In the genomic region with DNA sequence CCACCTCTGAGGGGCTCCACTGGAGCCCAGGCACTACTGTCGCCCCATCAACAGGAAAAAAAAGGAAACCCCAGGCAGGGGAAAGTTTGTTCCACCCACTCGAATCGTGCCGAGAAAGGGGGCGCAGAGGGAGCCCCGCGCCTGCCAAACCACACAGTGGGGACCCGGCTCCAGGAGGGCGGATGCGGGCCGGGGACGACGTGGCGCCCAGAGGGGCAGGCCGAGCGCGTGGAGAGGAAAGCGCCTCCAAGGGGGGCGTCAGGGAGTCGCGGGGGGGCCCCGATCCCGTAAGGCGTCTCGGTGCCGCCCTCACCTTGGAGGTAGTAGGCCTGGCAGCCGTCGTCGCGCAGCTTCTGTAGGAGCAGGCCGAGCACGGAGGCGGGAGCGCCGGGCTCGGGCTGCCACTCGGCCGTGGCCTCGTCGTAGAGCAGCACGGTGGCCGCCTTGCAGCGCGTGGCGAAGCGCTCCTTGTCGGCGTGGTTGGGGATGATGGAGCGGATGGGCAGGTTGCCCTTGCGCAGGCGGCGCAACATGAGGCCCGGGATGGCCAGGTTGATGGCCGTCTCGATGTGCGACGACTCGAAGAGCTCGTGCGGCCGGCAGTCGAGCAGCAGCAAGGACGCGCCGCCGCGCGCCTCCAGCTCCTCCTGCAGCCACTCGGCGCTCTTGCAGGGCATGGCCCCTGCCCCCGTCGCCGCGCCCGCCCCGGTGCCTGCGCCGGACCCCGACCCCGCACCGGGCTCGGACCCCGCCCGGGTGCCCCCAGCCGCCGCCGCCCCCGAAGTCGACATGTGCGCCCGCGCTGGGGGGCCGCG, we compare ENCODE assay signal across 7 cellular contexts. TPM values are rescaled to one million over a fixed set of nuclear protein-coding genes. Genes with fewer than 3 reads are reported as not detected.
A peak's percentile ranks its signal among the peaks of the same experiment; 100 is the strongest.
DNase-seq lines count a peak whose midpoint lies in the region; ATAC-seq and TF ChIP-seq lines count a peak whose summit lies in the region.

No MANE protein-coding gene starts in this region.

- H3K4ac ChIP-seq in trophoblast cell (ENCODE audit: low read depth, low read length) = no peak overlapping the region

- H3K9me3 ChIP-seq in PC-9 (ENCODE audit: insufficient read depth, low read depth) = no peaks in the 10 kb centered on the region
- H3K9me3 ChIP-seq in trophoblast cell (ENCODE audit: insufficient read depth, low read depth, low read length) = no peaks in the 10 kb centered on the region

- peak; percentile 41 to 49 for DNase-seq in PC-9
- DNase-seq in activated naive CD4-positive, alpha-beta T cell treated with Interleukin-2 at 50 U/mL for 16 hours = peak; percentile 54
- peak; percentile 44 for DNase-seq in glomerular visceral epithelial cell (ENCODE audit: extremely low spot score)
- DNase-seq in trophoblast cell = peak; percentile 53 to 59

- POLR2A ChIA-PET in PC-9 (lab: Charles Lee; ENCODE audit: unreplicated experiment) = no interaction called here

- peak overlapping the region; percentile 29 for H4K12ac ChIP-seq in trophoblast cell (ENCODE audit: low read depth, low read length)

- H3K4me2 ChIP-seq in PC-9 (peak overlapping the region; percentile 78), trophoblast cell (ENCODE audit: low read length) (peak overlapping the region; percentile 84)

- H3K4me1 ChIP-seq in PC-9 (replicated peaks; ENCODE audit: insufficient read depth) (peaks cover 6% of the 10 kb centered on the region; the same call in 1 of the 2 replicates), trophoblast cell (ENCODE audit: control insufficient read depth in 1 of 2, insufficient read depth in 2 of 2, low read length in 2 of 2) (peaks cover 25 to 32% of the 10 kb centered on the region in 2 experiments)

- H2BK120ac ChIP-seq in trophoblast cell (ENCODE audit: insufficient read depth, low read length, poor library complexity) = no peak overlapping the region

- CTCF ChIA-PET in PC-9 (lab: Charles Lee) = interaction anchor here (0.6 to 1.6 kb wide), 5 partner anchors 8 to 114 kb away, joined by 3 to 6 read pairs (median 3); partner anchors contain the start of gene RRP9

- no peaks in the 10 kb centered on the region for H3K36me3 ChIP-seq in PC-9 (ENCODE audit: low read depth)
- peaks cover 20% of the 10 kb centered on the region in 2 experiments for H3K36me3 ChIP-seq in trophoblast cell (ENCODE audit: control insufficient read depth in 1 of 2, insufficient read depth in 2 of 2, low read length in 2 of 2)

- no peak overlapping the region for H2BK12ac ChIP-seq in trophoblast cell (ENCODE audit: low read length)

- intact Hi-C loops in PC-9 (cut with micrococcal nuclease; ENCODE audit: unreplicated experiment) = loop anchor here (2.0 kb wide), 2 partner anchors 57 to 113 kb away; partner anchors contain the start of gene PARP3

- H4K91ac ChIP-seq in trophoblast cell (ENCODE audit: low read depth, low read length) = peak overlapping the region; percentile 14

- H3K27ac ChIP-seq in PC-9 (no peak overlapping the region), trophoblast cell (ENCODE audit: low read depth, low read length) (no peak overlapping the region)

- H3K18ac ChIP-seq in trophoblast cell (ENCODE audit: low read length) = peak overlapping the region; percentile 41

- H3F3A ChIP-seq in PC-9 (ENCODE audit: insufficient read depth, low read depth) = no peaks in the 10 kb centered on the region

- peak; percentile 40; the same call in 1 of the 2 replicates for TF ChIP-seq CTCF in GM12875 (IDR thresholded peaks at IDR 0.05; ENCODE audit: borderline replicate concordance, insufficient read depth, low read depth, low read length)
- TF ChIP-seq CTCF in PC-9 (conservative IDR thresholded peaks at IDR 0.05) = no peak

- no peak overlapping the region for H3K9ac ChIP-seq in trophoblast cell (ENCODE audit: low read length)

- no peak overlapping the region for H2BK5ac ChIP-seq in trophoblast cell (ENCODE audit: low read depth, low read length, poor library complexity)

- peak overlapping the region; percentile 57 for H4K8ac ChIP-seq in trophoblast cell (ENCODE audit: low read depth, low read length)

- peaks cover 14% of the 10 kb centered on the region for H3K79me1 ChIP-seq in trophoblast cell (ENCODE audit: low read length)

- no peak overlapping the region for H2AK5ac ChIP-seq in trophoblast cell (ENCODE audit: low read length)

- ATAC-seq in HG02610 (IDR thresholded peaks at IDR 0.05; ENCODE audit: unreplicated experiment) (peak; percentile 3), HG03108 (IDR thresholded peaks at IDR 0.05; ENCODE audit: unreplicated experiment) (no peak)

- H2AFZ ChIP-seq in PC-9 (peak overlapping the region; percentile 77), trophoblast cell (ENCODE audit: insufficient read depth, low read length, poor library complexity) (peak overlapping the region; percentile 2)

- WGBS in trophoblast cell (ENCODE audit: extremely low coverage, insufficient coverage, insufficient read length) = no CpG with 5 or more reads among the region's 94 CpGs

- no peaks in the 10 kb centered on the region for H4K20me1 ChIP-seq in PC-9 (ENCODE audit: insufficient read depth)

- no peaks in the 10 kb centered on the region for H3K9me2 ChIP-seq in PC-9 (ENCODE audit: insufficient read depth)

- TSS peak; percentile 23 for BruUV-seq in PC-9 (replicated peaks; lab: Mats Ljungman, UMichigan)

- peak overlapping the region; percentile 0 for H3K14ac ChIP-seq in trophoblast cell (ENCODE audit: low read length)

- H3K27me3 ChIP-seq in PC-9 (ENCODE audit: insufficient read depth, low read depth) = no peaks in the 10 kb centered on the region
- H3K27me3 ChIP-seq in trophoblast cell (ENCODE audit: insufficient read depth, low read length) = no peaks in the 10 kb centered on the region

- H3K79me2 ChIP-seq in PC-9 (ENCODE audit: low read depth) = peaks cover 13% of the 10 kb centered on the region
- H3K79me2 ChIP-seq in trophoblast cell (ENCODE audit: control insufficient read depth, insufficient read depth, low read length, poor library complexity) = peaks cover 5% of the 10 kb centered on the region

- H3K23ac ChIP-seq in trophoblast cell (ENCODE audit: low read length) = no peak overlapping the region

- H3K4me3 ChIP-seq in GM12875 (ENCODE audit: low read depth, low read length) (peak overlapping the region; percentile 88), PC-9 (peak overlapping the region; percentile 60), trophoblast cell (ENCODE audit: low read depth, low read length) (peak overlapping the region; percentile 72)

RNA-seq across cellular contexts. Expression of gene DUSP7, which starts 0.6 kb away (rescaled TPM):
- total RNA-seq in PC-9 (2021) = 9.4 and 9.5 TPM in 2 replicates
- 14.1 and 15.4 TPM in 2 replicates for polyA plus RNA-seq in trophoblast cell (2013)
